In the genomic region with DNA sequence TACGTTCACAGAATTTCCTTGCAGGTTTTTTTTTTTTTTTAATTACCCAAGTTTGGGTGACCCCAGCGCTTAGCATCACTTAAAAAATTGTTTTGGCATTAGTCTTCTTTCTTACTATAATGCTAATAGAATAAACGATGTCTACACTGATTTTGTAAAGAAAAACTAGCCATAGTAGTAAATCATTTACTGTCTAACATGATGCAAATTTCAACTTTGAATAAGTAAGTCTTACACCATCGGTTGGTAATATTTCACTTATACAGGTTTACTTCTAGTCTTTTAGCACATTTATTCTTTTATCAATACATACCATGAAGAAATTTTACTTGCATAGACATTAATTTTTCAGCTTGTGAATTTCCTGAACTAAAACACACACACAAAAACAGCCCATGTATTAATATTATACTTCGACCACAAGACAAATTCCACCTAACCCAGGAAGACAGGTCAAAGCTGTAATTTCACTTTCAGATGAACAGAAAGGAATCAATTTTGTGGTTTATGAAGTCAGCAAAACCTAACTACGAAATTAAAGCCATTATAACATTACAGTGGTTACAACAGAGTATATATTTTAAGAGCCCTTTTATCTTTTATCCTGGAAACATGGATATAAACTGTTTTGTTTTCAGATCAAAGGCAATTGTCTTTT, we compare ENCODE assay signal across 7 cellular contexts. TPM values are rescaled to one million over a fixed set of nuclear protein-coding genes. Genes with fewer than 3 reads are reported as not detected.
DNase-seq lines count a peak whose midpoint lies in the region; ATAC-seq, FAIRE-seq and TF ChIP-seq lines count a peak whose summit lies in the region.

No MANE protein-coding gene starts in this region.

- H3K4me3 Mint-ChIP-seq in astrocyte (ENCODE audit: unreplicated experiment), result peak overlapping the region; percentile 94
- peak overlapping the region; percentile 97 for H3K4me3 Mint-ChIP-seq in progenitor cell of endocrine pancreas (ENCODE audit: low read depth)

- no peaks in the 10 kb centered on the region for H3K27me3 ChIP-seq in astrocyte (ENCODE audit: insufficient read depth, low read length)

- H3K9me3 ChIP-seq in astrocyte (ENCODE audit: insufficient read depth, low read depth, low read length), result no peaks in the 10 kb centered on the region

- no peak overlapping the region for H3K27ac Mint-ChIP-seq in astrocyte (ENCODE audit: unreplicated experiment)
- peak overlapping the region; percentile 37 for H3K27ac Mint-ChIP-seq in progenitor cell of endocrine pancreas

- peaks cover 56% of the 10 kb centered on the region for H4K20me1 ChIP-seq in astrocyte (ENCODE audit: insufficient read depth, low read length)

- peaks cover 67% of the 10 kb centered on the region for H3K79me2 ChIP-seq in astrocyte (ENCODE audit: insufficient read depth, low read length)

- TF ChIP-seq CTCF in astrocyte (IDR thresholded peaks at IDR 0.05; ENCODE audit: insufficient read depth, low read depth, low read length) (no peak), progenitor cell of endocrine pancreas (IDR thresholded peaks at IDR 0.05; ENCODE audit: unreplicated experiment) (no peak)

- no peak overlapping the region for H3K27ac ChIP-seq in astrocyte (ENCODE audit: low read depth, low read length)

- ATAC-seq in GM19324 (IDR thresholded peaks at IDR 0.05; ENCODE audit: low FRiP score, unreplicated experiment) (peak; percentile 26), HG03135 (IDR thresholded peaks at IDR 0.05; ENCODE audit: unreplicated experiment) (peak; percentile 34)

- DNase-seq in astrocyte (ENCODE audit: low read depth) (no peak), progenitor cell of endocrine pancreas (ENCODE audit: low spot score, unreplicated experiment) (no peak), NCI-H510A (lab: John Stamatoyannopoulos, UW) (no peak), H4 (ENCODE audit: low spot score) (no peak)
- DNase-seq in stimulated activated CD8-positive, alpha-beta memory T cell treated with anti-CD3 and anti-CD28 coated beads, Interleukin-4, amount 100 ng/mL, for 48 hours, result no peak

- peak overlapping the region; percentile 14 for H3K4me3 ChIP-seq in astrocyte (ENCODE audit: insufficient read depth, low read depth, low read length)

- H3K4me1 Mint-ChIP-seq in astrocyte (ENCODE audit: low read depth, unreplicated experiment), result peaks cover 26% of the 10 kb centered on the region
- peaks cover 34% of the 10 kb centered on the region for H3K4me1 Mint-ChIP-seq in progenitor cell of endocrine pancreas (ENCODE audit: low read depth)

- FAIRE-seq in astrocyte (lab: Jason Lieb, UNC), result no peak

- H3K9me3 Mint-ChIP-seq in astrocyte (ENCODE audit: unreplicated experiment) (no peaks in the 10 kb centered on the region), progenitor cell of endocrine pancreas (ENCODE audit: low read depth) (no peaks in the 10 kb centered on the region)

- no peak overlapping the region for H3K9ac ChIP-seq in astrocyte (ENCODE audit: low read length)

- H3K36me3 ChIP-seq in astrocyte (ENCODE audit: insufficient read depth, low read length), result no peaks in the 10 kb centered on the region

- H2AFZ ChIP-seq in astrocyte (ENCODE audit: low read depth, low read length), result no peak overlapping the region

- no peaks in the 10 kb centered on the region for H3K27me3 Mint-ChIP-seq in astrocyte (ENCODE audit: low read depth, unreplicated experiment)
- no peaks in the 10 kb centered on the region for H3K27me3 Mint-ChIP-seq in progenitor cell of endocrine pancreas

- H3K4me2 ChIP-seq in astrocyte (ENCODE audit: low read length), result peak overlapping the region; percentile 87

- peaks cover 4% of the 10 kb centered on the region for H3K4me1 ChIP-seq in astrocyte (ENCODE audit: insufficient read depth, low read length)

- H3K36me3 Mint-ChIP-seq in astrocyte (ENCODE audit: low read depth, unreplicated experiment) (no peaks in the 10 kb centered on the region), progenitor cell of endocrine pancreas (ENCODE audit: insufficient read depth) (no peaks in the 10 kb centered on the region)

RNA-seq across cellular contexts. Expression of gene YES1, which starts 1.9 kb away (rescaled TPM):
- total RNA-seq in astrocyte (63.0 and 68.2 TPM in 2 replicates), progenitor cell of endocrine pancreas (55.5 and 58.8 TPM in 2 replicates)
- total RNA-seq in H4 (2014; rRNA removed; shearing (Covaris generic)), result 95.7 and 101 TPM in 2 replicates
